In the genomic region with DNA sequence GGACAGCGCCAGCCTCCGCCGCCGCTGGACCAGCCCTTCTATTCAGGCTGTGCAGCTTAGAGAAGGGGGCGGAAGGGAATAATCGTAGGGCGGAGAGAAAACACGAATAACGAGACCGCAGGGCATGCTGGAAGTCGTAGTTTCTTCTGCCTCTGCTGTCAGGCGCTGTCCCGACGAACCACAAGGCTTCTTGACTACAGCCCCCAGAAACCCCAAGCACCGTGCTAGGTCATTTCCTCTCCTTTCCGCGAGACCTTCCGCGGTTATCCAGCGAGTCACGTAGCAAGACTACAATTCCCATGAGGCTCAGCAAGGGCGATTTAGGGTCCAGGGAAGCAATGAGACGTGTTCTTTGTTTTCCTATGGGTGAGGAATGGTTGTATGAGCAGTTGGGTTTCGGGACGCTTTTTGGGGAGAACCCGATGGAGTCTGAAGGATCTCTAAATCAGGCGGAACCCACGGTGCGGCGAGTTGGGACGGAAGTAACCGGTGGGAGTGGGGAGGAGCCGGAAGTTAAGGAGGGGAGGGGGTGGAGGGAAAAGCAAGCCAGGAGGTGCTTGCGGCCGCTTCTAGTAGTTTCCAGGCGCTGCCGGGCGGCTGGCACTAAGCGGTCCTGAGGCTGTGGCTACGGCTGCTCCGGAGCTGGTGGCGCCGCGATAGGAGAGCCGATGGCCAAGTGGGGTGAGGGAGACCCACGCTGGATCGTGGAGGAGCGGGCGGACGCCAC, we compare ENCODE assay signal across 8 cellular contexts. TPM values are rescaled to one million over a fixed set of nuclear protein-coding genes. Genes with fewer than 3 reads are reported as not detected.
DNase-seq lines count a peak whose midpoint lies in the region; ATAC-seq and TF ChIP-seq lines count a peak whose summit lies in the region.

A gene (plus strand): TSS at position 572 of the 727 bp plus-strand sequence. CDS start 97 bp downstream, at position 669.
A gene (minus strand): TSS at position 80 of the 727 bp plus-strand sequence. CDS start 3,499 bp downstream, outside the sequence.

- H3K9me3 ChIP-seq in left lung: no peaks in the 10 kb centered on the region

- H3K36me3 ChIP-seq in left lung: peaks cover 4 to 40% of the 10 kb centered on the region in 2 donors

- ATAC-seq in GM19372 (IDR thresholded peaks at IDR 0.05; ENCODE audit: low read depth, unreplicated experiment) (peak; percentile 89), HG03558 (IDR thresholded peaks at IDR 0.05; ENCODE audit: extremely low read depth, unreplicated experiment) (peak; percentile 87), left lung (peak; percentile 98)

- peaks cover 12 to 32% of the 10 kb centered on the region in 2 donors for H3K4me1 ChIP-seq in left lung

- H3K4me3 ChIP-seq in left lung: peak within 1 kb of the TSS; percentile 85 to 89

- peak within 1 kb of the TSS; percentile 88 to 99 for H3K27ac ChIP-seq in left lung

- H3K27me3 ChIP-seq in left lung: no peaks in the 10 kb centered on the region

- DNase-seq in C1 segment of cervical spinal cord (lab: John Stamatoyannopoulos, UW) (peak; percentile 85 to 100 (median 97)), NCI-H748 treated with DMSO at 0.1 percent for 48 hours (lab: John Stamatoyannopoulos, UW) (peak; percentile 97), dermis blood vessel endothelial cell (peak; percentile 100), left lung (peak; percentile 90 to 98)
- DNase-seq in activated CD4-positive, alpha-beta T cell treated with anti-CD3 and anti-CD28 coated beads, Interleukin-2, amount 50 U/mL, for 24 hours (ENCODE audit: low read depth in 1 of 2, low spot score in 1 of 2): peak; percentile 80 to 94
- DNase-seq in stimulated activated CD4-positive, alpha-beta T cell treated with anti-CD3 and anti-CD28 coated beads, Interleukin-2, amount 100 ng/mL, for 48 hours: peak; percentile 78 to 84

- TF ChIP-seq CTCF in left lung (IDR thresholded peaks at IDR 0.05): peak in 1 of 2 donors; percentile 8

- intact Hi-C loops in left lung (cut with DNase I): no loop called here

RNA-seq across cellular contexts. Expression of the first gene that starts in this region (rescaled TPM):
- total RNA-seq in dermis blood vessel endothelial cell (106 and 187 TPM in 2 replicates), left lung (100 to 1,000 TPM; 111 to 150 TPM)

RNA-seq across cellular contexts. Expression of the second gene that starts in this region (rescaled TPM):
- total RNA-seq in dermis blood vessel endothelial cell (34.1 and 38.1 TPM in 2 replicates), left lung (10 to 100 TPM; 15.4 to 16.3 TPM)

Comparison
In these comparisons a context has a peak if more than half of its experiments do, and no peak if none do; other contexts are left out.
1. Peak in every context shown above with its lines: DNase-seq, ATAC-seq, H3K4me3 ChIP-seq and H3K27ac ChIP-seq.